In genomic region chr11:21625982-21626381, GRCh38 we compare ENCODE assay signal across 11 cellular contexts.
DNase-seq lines count a peak whose midpoint lies in the region; ATAC-seq and TF ChIP-seq lines count a peak whose summit lies in the region.
"Had no signal": no experiment of that assay in that cellular context is flagged by ENCODE, and none has a peak within 500 bp of the region (broad histone marks: within the 10 kb centered on the region; RNA-seq: fewer than 3 reads in every experiment).

No MANE protein-coding gene starts in this region.

- H3K27me3 ChIP-seq in gastroesophageal sphincter (no peaks in the 10 kb centered on the region), aorta (ENCODE audit: control insufficient read depth in 1 of 2, insufficient read depth in 2 of 2, low read length in 1 of 2) (no peaks in the 10 kb centered on the region)

- peaks cover 0 to 7% of the 10 kb centered on the region in 2 donors for H3K9me3 Mint-ChIP-seq in stimulated activated naive CD8-positive, alpha-beta T cell treated with anti-CD3 and anti-CD28 coated beads, Interleukin-15, amount 100 ng/mL, for 72 hours

- no peak for TF ChIP-seq CTCF in gastroesophageal sphincter (IDR thresholded peaks at IDR 0.05)

- TF ChIP-seq POLR2A in gastroesophageal sphincter (IDR thresholded peaks at IDR 0.05) = no peak

- H3K9me3 ChIP-seq in gastroesophageal sphincter (no peaks in the 10 kb centered on the region), aorta (ENCODE audit: control insufficient read depth, low read length) (peaks cover 3% of the 10 kb centered on the region)
- H3K9me3 ChIP-seq: SK-N-SH had no signal

- H3K27ac ChIP-seq in gastroesophageal sphincter = no peak overlapping the region
- no peak overlapping the region for H3K27ac ChIP-seq in aorta (ENCODE audit: low read depth in 1 of 2, low read length in 2 of 2)

- H3K4me1 Mint-ChIP-seq in stimulated activated naive CD8-positive, alpha-beta T cell treated with anti-CD3 and anti-CD28 coated beads, Interleukin-15, amount 100 ng/mL, for 72 hours = peaks cover 6% of the 10 kb centered on the region

- no peak overlapping the region for H3K27ac Mint-ChIP-seq in stimulated activated naive CD8-positive, alpha-beta T cell treated with anti-CD3 and anti-CD28 coated beads, Interleukin-15, amount 100 ng/mL, for 72 hours

- TF ChIP-seq EP300 in gastroesophageal sphincter (IDR thresholded peaks at IDR 0.05) = no peak

- peaks cover 0 to 7% (median 0%) of the 10 kb centered on the region in 3 donors for H3K4me1 ChIP-seq in gastroesophageal sphincter
- H3K4me1 ChIP-seq in aorta (ENCODE audit: control insufficient read depth in 1 of 2, insufficient read depth in 2 of 2, low read length in 2 of 2) = no peaks in the 10 kb centered on the region

- H3K4me3 Mint-ChIP-seq in stimulated activated naive CD8-positive, alpha-beta T cell treated with anti-CD3 and anti-CD28 coated beads, Interleukin-15, amount 100 ng/mL, for 72 hours = no peak overlapping the region

- peak; percentile 2 for DNase-seq in stimulated activated naive CD8-positive, alpha-beta T cell treated with anti-CD3 and anti-CD28 coated beads, Interleukin-15, Interleukin-2, amounts not matched to agents 100 U/mL and 50 U/mL, for 24 hours
- no peak for DNase-seq in stimulated activated naive CD8-positive, alpha-beta T cell treated with anti-CD3 and anti-CD28 coated beads, Interleukin-15, amount 100 ng/mL, for 72 hours
- DNase-seq in NCI-H69 (lab: John Stamatoyannopoulos, UW) = peak; percentile 32
- DNase-seq in aorta = peak in 1 of 2 donors; percentile 54
- DNase-seq in activated CD4-positive, CD25-positive, alpha-beta regulatory T cell treated with anti-CD3 and anti-CD28 coated beads, Interleukin-2, amount 50 U/mL, for 72 hours = no peak
- no peak for DNase-seq in NCI-H1694 (lab: John Stamatoyannopoulos, UW)
- DNase-seq: COR-L47, SK-N-SH had no signal

- H3K27me3 Mint-ChIP-seq in stimulated activated naive CD8-positive, alpha-beta T cell treated with anti-CD3 and anti-CD28 coated beads, Interleukin-15, amount 100 ng/mL, for 72 hours = no peaks in the 10 kb centered on the region

- H3K4me3 ChIP-seq in gastroesophageal sphincter (no peak overlapping the region), aorta (ENCODE audit: low read length in 2 of 2) (no peak overlapping the region)
- H3K4me3 ChIP-seq: K562 had no signal

- no peak for ATAC-seq in stimulated activated naive CD8-positive, alpha-beta T cell treated with anti-CD3 and anti-CD28 coated beads, Interleukin-15, Interleukin-2, amounts not matched to agents 100 U/mL and 50 U/mL, for 24 hours
- no peak for ATAC-seq in stimulated activated naive CD8-positive, alpha-beta T cell treated with anti-CD3 and anti-CD28 coated beads, Interleukin-15, amount 100 ng/mL, for 72 hours
- peak; percentile 63 for ATAC-seq in gastroesophageal sphincter
- peak; percentile 6 for ATAC-seq in aorta (ENCODE audit: low FRiP score)
- no peak for ATAC-seq in GM18858 (IDR thresholded peaks at IDR 0.05; ENCODE audit: unreplicated experiment)
- ATAC-seq: K562 had no signal

- H3K36me3 ChIP-seq in gastroesophageal sphincter (no peaks in the 10 kb centered on the region), aorta (ENCODE audit: control insufficient read depth in 1 of 2, insufficient read depth in 2 of 2, low read length in 1 of 2) (no peaks in the 10 kb centered on the region)

- 70 to 80% methylated on average over 3 to 5 of the region's 5 CpGs for WGBS in gastroesophageal sphincter (ENCODE audit: low coverage in 1 of 2), 2 donors
- WGBS in aorta, 2 donors = 87% methylated on average over 5 of the region's 5 CpGs

- intact Hi-C loops in aorta (cut with DNase I) = no loop called here

Comparison
In these comparisons a context has a peak if more than half of its experiments do, and no peak if none do; other contexts are left out.
1. DNase-seq: peak in stimulated activated naive CD8-positive, alpha-beta T cell treated with anti-CD3 and anti-CD28 coated beads, Interleukin-15, Interleukin-2, amounts not matched to agents 100 U/mL and 50 U/mL, for 24 hours (single experiment) and NCI-H69 (single experiment); none in stimulated activated naive CD8-positive, alpha-beta T cell treated with anti-CD3 and anti-CD28 coated beads, Interleukin-15, amount 100 ng/mL, for 72 hours (0 of 2), activated CD4-positive, CD25-positive, alpha-beta regulatory T cell treated with anti-CD3 and anti-CD28 coated beads, Interleukin-2, amount 50 U/mL, for 72 hours (single experiment) and NCI-H1694 (single experiment).
2. ATAC-seq: peak in gastroesophageal sphincter (single experiment) and aorta (single experiment); none in stimulated activated naive CD8-positive, alpha-beta T cell treated with anti-CD3 and anti-CD28 coated beads, Interleukin-15, Interleukin-2, amounts not matched to agents 100 U/mL and 50 U/mL, for 24 hours (single experiment), stimulated activated naive CD8-positive, alpha-beta T cell treated with anti-CD3 and anti-CD28 coated beads, Interleukin-15, amount 100 ng/mL, for 72 hours (single experiment) and GM18858 (single experiment).